ENCODE assay signal across 1 cellular context in genomic region chr3:13088020-13089006, GRCh38.
TF ChIP-seq lines count a peak whose summit lies in the region.

No MANE protein-coding gene starts in this region.

TF ChIP-seq in K562, 482 proteins besides CTCF, POLR2A, EP300 and RAD21 (continued from another document and continues in another):
- TF ChIP-seq TCFL5 (CRISPR knock-in tag; conservative IDR thresholded peaks at IDR 0.05) (no peak), FOXP1 (CRISPR knock-in tag; IDR thresholded peaks at IDR 0.05) (no peak), SPI1 (IDR thresholded peaks at IDR 0.05; ENCODE audit: borderline replicate concordance, low read depth, low read length) (peak; percentile 42; the same call in 1 of the 2 replicates), ZNF695 (CRISPR knock-in tag; IDR thresholded peaks at IDR 0.05) (no peak), KDM5B (IDR thresholded peaks at IDR 0.05; ENCODE audit: insufficient replicate concordance, low read depth, low read length) (no peak), RBM25 (IDR thresholded peaks at IDR 0.05; ENCODE audit: low read depth, low read length, severe bottlenecking) (peak; percentile 60), RERE (CRISPR knock-in tag; IDR thresholded peaks at IDR 0.05; ENCODE audit: borderline replicate concordance) (no peak), ZNF263 (CRISPR knock-in tag; IDR thresholded peaks at IDR 0.05; ENCODE audit: borderline replicate concordance) (no peak), FOXJ2 (tag; IDR thresholded peaks at IDR 0.05) (no peak), TRIM24 (IDR thresholded peaks at IDR 0.05) (no peak), L3MBTL2 (IDR thresholded peaks at IDR 0.05) (peak; percentile 87), E2F6 (IDR thresholded peaks at IDR 0.05; ENCODE audit: borderline replicate concordance in 1 of 2, extremely low read depth in 1 of 2, insufficient read depth in 1 of 2, insufficient read length in 1 of 2, low read depth in 1 of 2, low read length in 1 of 2, poor library complexity in 1 of 2, severe bottlenecking in 1 of 2) (peak; percentile 68 to 77), PML (IDR thresholded peaks at IDR 0.05; ENCODE audit: low read length) (no peak), ARHGAP35 (IDR thresholded peaks at IDR 0.05; ENCODE audit: partially characterized antibody) (no peak), NCOR1 (IDR thresholded peaks at IDR 0.05) (no peak), BHLHE40 (IDR thresholded peaks at IDR 0.05; ENCODE audit: low read length) (peak; percentile 27; the same call in 1 of the 2 replicates)
- TF ChIP-seq, protein P1, sequence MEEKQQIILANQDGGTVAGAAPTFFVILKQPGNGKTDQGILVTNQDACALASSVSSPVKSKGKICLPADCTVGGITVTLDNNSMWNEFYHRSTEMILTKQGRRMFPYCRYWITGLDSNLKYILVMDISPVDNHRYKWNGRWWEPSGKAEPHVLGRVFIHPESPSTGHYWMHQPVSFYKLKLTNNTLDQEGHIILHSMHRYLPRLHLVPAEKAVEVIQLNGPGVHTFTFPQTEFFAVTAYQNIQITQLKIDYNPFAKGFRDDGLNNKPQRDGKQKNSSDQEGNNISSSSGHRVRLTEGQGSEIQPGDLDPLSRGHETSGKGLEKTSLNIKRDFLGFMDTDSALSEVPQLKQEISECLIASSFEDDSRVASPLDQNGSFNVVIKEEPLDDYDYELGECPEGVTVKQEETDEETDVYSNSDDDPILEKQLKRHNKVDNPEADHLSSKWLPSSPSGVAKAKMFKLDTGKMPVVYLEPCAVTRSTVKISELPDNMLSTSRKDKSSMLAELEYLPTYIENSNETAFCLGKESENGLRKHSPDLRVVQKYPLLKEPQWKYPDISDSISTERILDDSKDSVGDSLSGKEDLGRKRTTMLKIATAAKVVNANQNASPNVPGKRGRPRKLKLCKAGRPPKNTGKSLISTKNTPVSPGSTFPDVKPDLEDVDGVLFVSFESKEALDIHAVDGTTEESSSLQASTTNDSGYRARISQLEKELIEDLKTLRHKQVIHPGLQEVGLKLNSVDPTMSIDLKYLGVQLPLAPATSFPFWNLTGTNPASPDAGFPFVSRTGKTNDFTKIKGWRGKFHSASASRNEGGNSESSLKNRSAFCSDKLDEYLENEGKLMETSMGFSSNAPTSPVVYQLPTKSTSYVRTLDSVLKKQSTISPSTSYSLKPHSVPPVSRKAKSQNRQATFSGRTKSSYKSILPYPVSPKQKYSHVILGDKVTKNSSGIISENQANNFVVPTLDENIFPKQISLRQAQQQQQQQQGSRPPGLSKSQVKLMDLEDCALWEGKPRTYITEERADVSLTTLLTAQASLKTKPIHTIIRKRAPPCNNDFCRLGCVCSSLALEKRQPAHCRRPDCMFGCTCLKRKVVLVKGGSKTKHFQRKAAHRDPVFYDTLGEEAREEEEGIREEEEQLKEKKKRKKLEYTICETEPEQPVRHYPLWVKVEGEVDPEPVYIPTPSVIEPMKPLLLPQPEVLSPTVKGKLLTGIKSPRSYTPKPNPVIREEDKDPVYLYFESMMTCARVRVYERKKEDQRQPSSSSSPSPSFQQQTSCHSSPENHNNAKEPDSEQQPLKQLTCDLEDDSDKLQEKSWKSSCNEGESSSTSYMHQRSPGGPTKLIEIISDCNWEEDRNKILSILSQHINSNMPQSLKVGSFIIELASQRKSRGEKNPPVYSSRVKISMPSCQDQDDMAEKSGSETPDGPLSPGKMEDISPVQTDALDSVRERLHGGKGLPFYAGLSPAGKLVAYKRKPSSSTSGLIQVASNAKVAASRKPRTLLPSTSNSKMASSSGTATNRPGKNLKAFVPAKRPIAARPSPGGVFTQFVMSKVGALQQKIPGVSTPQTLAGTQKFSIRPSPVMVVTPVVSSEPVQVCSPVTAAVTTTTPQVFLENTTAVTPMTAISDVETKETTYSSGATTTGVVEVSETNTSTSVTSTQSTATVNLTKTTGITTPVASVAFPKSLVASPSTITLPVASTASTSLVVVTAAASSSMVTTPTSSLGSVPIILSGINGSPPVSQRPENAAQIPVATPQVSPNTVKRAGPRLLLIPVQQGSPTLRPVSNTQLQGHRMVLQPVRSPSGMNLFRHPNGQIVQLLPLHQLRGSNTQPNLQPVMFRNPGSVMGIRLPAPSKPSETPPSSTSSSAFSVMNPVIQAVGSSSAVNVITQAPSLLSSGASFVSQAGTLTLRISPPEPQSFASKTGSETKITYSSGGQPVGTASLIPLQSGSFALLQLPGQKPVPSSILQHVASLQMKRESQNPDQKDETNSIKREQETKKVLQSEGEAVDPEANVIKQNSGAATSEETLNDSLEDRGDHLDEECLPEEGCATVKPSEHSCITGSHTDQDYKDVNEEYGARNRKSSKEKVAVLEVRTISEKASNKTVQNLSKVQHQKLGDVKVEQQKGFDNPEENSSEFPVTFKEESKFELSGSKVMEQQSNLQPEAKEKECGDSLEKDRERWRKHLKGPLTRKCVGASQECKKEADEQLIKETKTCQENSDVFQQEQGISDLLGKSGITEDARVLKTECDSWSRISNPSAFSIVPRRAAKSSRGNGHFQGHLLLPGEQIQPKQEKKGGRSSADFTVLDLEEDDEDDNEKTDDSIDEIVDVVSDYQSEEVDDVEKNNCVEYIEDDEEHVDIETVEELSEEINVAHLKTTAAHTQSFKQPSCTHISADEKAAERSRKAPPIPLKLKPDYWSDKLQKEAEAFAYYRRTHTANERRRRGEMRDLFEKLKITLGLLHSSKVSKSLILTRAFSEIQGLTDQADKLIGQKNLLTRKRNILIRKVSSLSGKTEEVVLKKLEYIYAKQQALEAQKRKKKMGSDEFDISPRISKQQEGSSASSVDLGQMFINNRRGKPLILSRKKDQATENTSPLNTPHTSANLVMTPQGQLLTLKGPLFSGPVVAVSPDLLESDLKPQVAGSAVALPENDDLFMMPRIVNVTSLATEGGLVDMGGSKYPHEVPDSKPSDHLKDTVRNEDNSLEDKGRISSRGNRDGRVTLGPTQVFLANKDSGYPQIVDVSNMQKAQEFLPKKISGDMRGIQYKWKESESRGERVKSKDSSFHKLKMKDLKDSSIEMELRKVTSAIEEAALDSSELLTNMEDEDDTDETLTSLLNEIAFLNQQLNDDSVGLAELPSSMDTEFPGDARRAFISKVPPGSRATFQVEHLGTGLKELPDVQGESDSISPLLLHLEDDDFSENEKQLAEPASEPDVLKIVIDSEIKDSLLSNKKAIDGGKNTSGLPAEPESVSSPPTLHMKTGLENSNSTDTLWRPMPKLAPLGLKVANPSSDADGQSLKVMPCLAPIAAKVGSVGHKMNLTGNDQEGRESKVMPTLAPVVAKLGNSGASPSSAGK (IDR thresholded peaks at IDR 0.05), result peak; percentile 65
- TF ChIP-seq, protein P2, sequence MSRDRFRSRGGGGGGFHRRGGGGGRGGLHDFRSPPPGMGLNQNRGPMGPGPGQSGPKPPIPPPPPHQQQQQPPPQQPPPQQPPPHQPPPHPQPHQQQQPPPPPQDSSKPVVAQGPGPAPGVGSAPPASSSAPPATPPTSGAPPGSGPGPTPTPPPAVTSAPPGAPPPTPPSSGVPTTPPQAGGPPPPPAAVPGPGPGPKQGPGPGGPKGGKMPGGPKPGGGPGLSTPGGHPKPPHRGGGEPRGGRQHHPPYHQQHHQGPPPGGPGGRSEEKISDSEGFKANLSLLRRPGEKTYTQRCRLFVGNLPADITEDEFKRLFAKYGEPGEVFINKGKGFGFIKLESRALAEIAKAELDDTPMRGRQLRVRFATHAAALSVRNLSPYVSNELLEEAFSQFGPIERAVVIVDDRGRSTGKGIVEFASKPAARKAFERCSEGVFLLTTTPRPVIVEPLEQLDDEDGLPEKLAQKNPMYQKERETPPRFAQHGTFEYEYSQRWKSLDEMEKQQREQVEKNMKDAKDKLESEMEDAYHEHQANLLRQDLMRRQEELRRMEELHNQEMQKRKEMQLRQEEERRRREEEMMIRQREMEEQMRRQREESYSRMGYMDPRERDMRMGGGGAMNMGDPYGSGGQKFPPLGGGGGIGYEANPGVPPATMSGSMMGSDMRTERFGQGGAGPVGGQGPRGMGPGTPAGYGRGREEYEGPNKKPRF (IDR thresholded peaks at IDR 0.05; ENCODE audit: low read depth, low read length), result no peak
- TF ChIP-seq, protein P3, sequence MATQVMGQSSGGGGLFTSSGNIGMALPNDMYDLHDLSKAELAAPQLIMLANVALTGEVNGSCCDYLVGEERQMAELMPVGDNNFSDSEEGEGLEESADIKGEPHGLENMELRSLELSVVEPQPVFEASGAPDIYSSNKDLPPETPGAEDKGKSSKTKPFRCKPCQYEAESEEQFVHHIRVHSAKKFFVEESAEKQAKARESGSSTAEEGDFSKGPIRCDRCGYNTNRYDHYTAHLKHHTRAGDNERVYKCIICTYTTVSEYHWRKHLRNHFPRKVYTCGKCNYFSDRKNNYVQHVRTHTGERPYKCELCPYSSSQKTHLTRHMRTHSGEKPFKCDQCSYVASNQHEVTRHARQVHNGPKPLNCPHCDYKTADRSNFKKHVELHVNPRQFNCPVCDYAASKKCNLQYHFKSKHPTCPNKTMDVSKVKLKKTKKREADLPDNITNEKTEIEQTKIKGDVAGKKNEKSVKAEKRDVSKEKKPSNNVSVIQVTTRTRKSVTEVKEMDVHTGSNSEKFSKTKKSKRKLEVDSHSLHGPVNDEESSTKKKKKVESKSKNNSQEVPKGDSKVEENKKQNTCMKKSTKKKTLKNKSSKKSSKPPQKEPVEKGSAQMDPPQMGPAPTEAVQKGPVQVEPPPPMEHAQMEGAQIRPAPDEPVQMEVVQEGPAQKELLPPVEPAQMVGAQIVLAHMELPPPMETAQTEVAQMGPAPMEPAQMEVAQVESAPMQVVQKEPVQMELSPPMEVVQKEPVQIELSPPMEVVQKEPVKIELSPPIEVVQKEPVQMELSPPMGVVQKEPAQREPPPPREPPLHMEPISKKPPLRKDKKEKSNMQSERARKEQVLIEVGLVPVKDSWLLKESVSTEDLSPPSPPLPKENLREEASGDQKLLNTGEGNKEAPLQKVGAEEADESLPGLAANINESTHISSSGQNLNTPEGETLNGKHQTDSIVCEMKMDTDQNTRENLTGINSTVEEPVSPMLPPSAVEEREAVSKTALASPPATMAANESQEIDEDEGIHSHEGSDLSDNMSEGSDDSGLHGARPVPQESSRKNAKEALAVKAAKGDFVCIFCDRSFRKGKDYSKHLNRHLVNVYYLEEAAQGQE (CRISPR knock-in tag; IDR thresholded peaks at IDR 0.05; ENCODE audit: low read depth), result no peak
- TF ChIP-seq, protein P4, sequence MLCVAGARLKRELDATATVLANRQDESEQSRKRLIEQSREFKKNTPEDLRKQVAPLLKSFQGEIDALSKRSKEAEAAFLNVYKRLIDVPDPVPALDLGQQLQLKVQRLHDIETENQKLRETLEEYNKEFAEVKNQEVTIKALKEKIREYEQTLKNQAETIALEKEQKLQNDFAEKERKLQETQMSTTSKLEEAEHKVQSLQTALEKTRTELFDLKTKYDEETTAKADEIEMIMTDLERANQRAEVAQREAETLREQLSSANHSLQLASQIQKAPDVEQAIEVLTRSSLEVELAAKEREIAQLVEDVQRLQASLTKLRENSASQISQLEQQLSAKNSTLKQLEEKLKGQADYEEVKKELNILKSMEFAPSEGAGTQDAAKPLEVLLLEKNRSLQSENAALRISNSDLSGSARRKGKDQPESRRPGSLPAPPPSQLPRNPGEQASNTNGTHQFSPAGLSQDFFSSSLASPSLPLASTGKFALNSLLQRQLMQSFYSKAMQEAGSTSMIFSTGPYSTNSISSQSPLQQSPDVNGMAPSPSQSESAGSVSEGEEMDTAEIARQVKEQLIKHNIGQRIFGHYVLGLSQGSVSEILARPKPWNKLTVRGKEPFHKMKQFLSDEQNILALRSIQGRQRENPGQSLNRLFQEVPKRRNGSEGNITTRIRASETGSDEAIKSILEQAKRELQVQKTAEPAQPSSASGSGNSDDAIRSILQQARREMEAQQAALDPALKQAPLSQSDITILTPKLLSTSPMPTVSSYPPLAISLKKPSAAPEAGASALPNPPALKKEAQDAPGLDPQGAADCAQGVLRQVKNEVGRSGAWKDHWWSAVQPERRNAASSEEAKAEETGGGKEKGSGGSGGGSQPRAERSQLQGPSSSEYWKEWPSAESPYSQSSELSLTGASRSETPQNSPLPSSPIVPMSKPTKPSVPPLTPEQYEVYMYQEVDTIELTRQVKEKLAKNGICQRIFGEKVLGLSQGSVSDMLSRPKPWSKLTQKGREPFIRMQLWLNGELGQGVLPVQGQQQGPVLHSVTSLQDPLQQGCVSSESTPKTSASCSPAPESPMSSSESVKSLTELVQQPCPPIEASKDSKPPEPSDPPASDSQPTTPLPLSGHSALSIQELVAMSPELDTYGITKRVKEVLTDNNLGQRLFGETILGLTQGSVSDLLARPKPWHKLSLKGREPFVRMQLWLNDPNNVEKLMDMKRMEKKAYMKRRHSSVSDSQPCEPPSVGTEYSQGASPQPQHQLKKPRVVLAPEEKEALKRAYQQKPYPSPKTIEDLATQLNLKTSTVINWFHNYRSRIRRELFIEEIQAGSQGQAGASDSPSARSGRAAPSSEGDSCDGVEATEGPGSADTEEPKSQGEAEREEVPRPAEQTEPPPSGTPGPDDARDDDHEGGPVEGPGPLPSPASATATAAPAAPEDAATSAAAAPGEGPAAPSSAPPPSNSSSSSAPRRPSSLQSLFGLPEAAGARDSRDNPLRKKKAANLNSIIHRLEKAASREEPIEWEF (CRISPR knock-in tag; IDR thresholded peaks at IDR 0.05), result no peak
